8 cellular contexts compared by ENCODE assay signal in genomic region chr3:108489776-108490175, GRCh38. TPM values are rescaled to one million over a fixed set of nuclear protein-coding genes. Genes with fewer than 3 reads are reported as not detected.
A peak's percentile ranks its signal among the peaks of the same experiment; 100 is the strongest.
DNase-seq lines count a peak whose midpoint lies in the region; ATAC-seq and TF ChIP-seq lines count a peak whose summit lies in the region.

No MANE protein-coding gene starts in this region.

- no peak overlapping the region for H3K4me3 Mint-ChIP-seq in activated CD4-positive, alpha-beta T cell treated with anti-CD3 and anti-CD28 coated beads, Interleukin-2, amount 10 ng/mL, durations not matched to agents 7 days and 5 days
- no peak overlapping the region for H3K4me3 Mint-ChIP-seq in osteocyte (ENCODE audit: unreplicated experiment)

- no peak overlapping the region for H3K27ac Mint-ChIP-seq in activated CD4-positive, alpha-beta T cell treated with anti-CD3 and anti-CD28 coated beads, Interleukin-2, amount 10 ng/mL, durations not matched to agents 7 days and 5 days
- H3K27ac Mint-ChIP-seq in osteocyte (ENCODE audit: unreplicated experiment) = no peak overlapping the region

- DNase-seq in AG10803 (ENCODE audit: low read depth) (peak; percentile 38), NCI-H2107 treated with DMSO at 0.1 percent for 48 hours (lab: John Stamatoyannopoulos, UW; ENCODE audit: unreplicated experiment) (peak; percentile 63), foreskin fibroblast (peak in 1 of 2 donors; percentile 72), osteocyte (ENCODE audit: extremely low spot score, unreplicated experiment) (no peak), ecto neural progenitor cell (ENCODE audit: low spot score) (no peak)
- peak; percentile 53 for DNase-seq in activated CD4-positive, alpha-beta T cell treated with anti-CD3 and anti-CD28 coated beads, Interleukin-2, amount 10 ng/mL, durations not matched to agents 7 days and 5 days

- no peaks in the 10 kb centered on the region for H3K4me1 Mint-ChIP-seq in activated CD4-positive, alpha-beta T cell treated with anti-CD3 and anti-CD28 coated beads, Interleukin-2, amount 10 ng/mL, durations not matched to agents 7 days and 5 days
- H3K4me1 Mint-ChIP-seq in osteocyte (ENCODE audit: unreplicated experiment) = peaks cover 6% of the 10 kb centered on the region

- H3K9me3 Mint-ChIP-seq in activated CD4-positive, alpha-beta T cell treated with anti-CD3 and anti-CD28 coated beads, Interleukin-2, amount 10 ng/mL, durations not matched to agents 7 days and 5 days = no peaks in the 10 kb centered on the region
- no peaks in the 10 kb centered on the region for H3K9me3 Mint-ChIP-seq in osteocyte (ENCODE audit: unreplicated experiment)

- no peaks in the 10 kb centered on the region for H3K36me3 Mint-ChIP-seq in activated CD4-positive, alpha-beta T cell treated with anti-CD3 and anti-CD28 coated beads, Interleukin-2, amount 10 ng/mL, durations not matched to agents 7 days and 5 days (ENCODE audit: low read depth)
- H3K36me3 Mint-ChIP-seq in osteocyte (ENCODE audit: unreplicated experiment) = no peaks in the 10 kb centered on the region

- H3K4me3 ChIP-seq in AG10803 (ENCODE audit: low read length) (no peak overlapping the region), foreskin fibroblast (ENCODE audit: low read depth in 1 of 2, low read length in 2 of 2) (no peak overlapping the region)

- no peaks in the 10 kb centered on the region for H3K27me3 Mint-ChIP-seq in activated CD4-positive, alpha-beta T cell treated with anti-CD3 and anti-CD28 coated beads, Interleukin-2, amount 10 ng/mL, durations not matched to agents 7 days and 5 days
- peaks cover 22% of the 10 kb centered on the region for H3K27me3 Mint-ChIP-seq in osteocyte (ENCODE audit: unreplicated experiment)

- POLR2A ChIA-PET in activated CD4-positive, alpha-beta T cell treated with anti-CD3 and anti-CD28 coated beads, Interleukin-2, amount 10 ng/mL, durations not matched to agents 7 days and 5 days (lab: Charles Lee) = no interaction called here

- peak; percentile 59 for ATAC-seq in HG02870 (IDR thresholded peaks at IDR 0.05; ENCODE audit: unreplicated experiment)

- TF ChIP-seq CTCF in AG10803 (conservative IDR thresholded peaks at IDR 0.05; ENCODE audit: low read length) (peak; percentile 77), GM12873 (IDR thresholded peaks at IDR 0.05; ENCODE audit: insufficient read depth, low read depth, low read length, missing control alignments) (peak; percentile 71), foreskin fibroblast (IDR thresholded peaks at IDR 0.05; ENCODE audit: low read depth, low read length) (peak; percentile 53), osteocyte (IDR thresholded peaks at IDR 0.05) (peak; percentile 81)

- CTCF ChIA-PET in activated CD4-positive, alpha-beta T cell treated with anti-CD3 and anti-CD28 coated beads, Interleukin-2, amount 10 ng/mL, durations not matched to agents 7 days and 5 days (lab: Charles Lee) = interaction anchor here (0.5 to 1.0 kb wide), 2 partner anchors 62 to 349 kb away, joined by 3 read pairs; no protein-coding TSS in a partner anchor

RNA-seq across cellular contexts. Expression of gene MYH15, which starts 20.6 kb away (rescaled TPM):
- under 1 TPM; 0.15 to 0.21 TPM for total RNA-seq in activated CD4-positive, alpha-beta T cell treated with anti-CD3 and anti-CD28 coated beads, Interleukin-2, amount 10 ng/mL, durations not matched to agents 7 days and 5 days
- total RNA-seq in osteocyte = 0.05 and 0.08 TPM in 2 replicates

Comparison
In these comparisons a context has a peak if more than half of its experiments do, and no peak if none do; other contexts are left out.
1. DNase-seq: peak in AG10803 (single experiment), NCI-H2107 treated with DMSO at 0.1 percent for 48 hours (single experiment) and activated CD4-positive, alpha-beta T cell treated with anti-CD3 and anti-CD28 coated beads, Interleukin-2, amount 10 ng/mL, durations not matched to agents 7 days and 5 days (single experiment); none in osteocyte (single experiment) and ecto neural progenitor cell (single experiment).
2. Peak in every context shown above with its lines, with median percentiles within 50 percentile points of each other: CTCF ChIP-seq.